In genomic region chr16:19114359-19115147, GRCh38 we compare ENCODE assay signal across 8 cellular contexts. TPM values are rescaled to one million over a fixed set of nuclear protein-coding genes. Genes with fewer than 3 reads are reported as not detected.
DNase-seq lines count a peak whose midpoint lies in the region; ATAC-seq and TF ChIP-seq lines count a peak whose summit lies in the region.

No MANE protein-coding gene starts in this region.

- H3K4me1 ChIP-seq in heart left ventricle = peaks cover 3 to 62% (median 49%) of the 10 kb centered on the region in 12 donors
- H3K4me1 ChIP-seq in psoas muscle = peaks cover 55% of the 10 kb centered on the region

- H3K27ac ChIP-seq in heart left ventricle (peak overlapping the region; percentile 91 to 99 (median 96)), psoas muscle (peak overlapping the region; percentile 97)

- POLR2A ChIA-PET in activated naive CD8-positive, alpha-beta T cell treated with anti-CD3 and anti-CD28 coated beads, Interleukin-2, amount 10 ng/mL, durations not matched to agents 7 days and 5 days (lab: Charles Lee) = no interaction called here

- peak in 4 of 12 donors; percentile 4 to 47 (median 21) for TF ChIP-seq CTCF in heart left ventricle (IDR thresholded peaks at IDR 0.05)
- TF ChIP-seq CTCF in psoas muscle (IDR thresholded peaks at IDR 0.05) = no peak

- H3K36me3 ChIP-seq in heart left ventricle (peaks cover 0 to 28% (median 10%) of the 10 kb centered on the region in 9 donors), psoas muscle (ENCODE audit: insufficient read depth in 1 of 2, low read depth in 1 of 2) (peaks cover 6 to 12% of the 10 kb centered on the region in 2 donors)

- ATAC-seq in HG02642 (IDR thresholded peaks at IDR 0.05; ENCODE audit: poor library complexity, unreplicated experiment) (peak; percentile 29), heart left ventricle (peak in 3 of 4 donors; percentile 33 to 50 (median 35)), psoas muscle (peak; percentile 13 to 34 (median 18)), HG02973 (IDR thresholded peaks at IDR 0.05; ENCODE audit: unreplicated experiment) (no peak), HG03469 (IDR thresholded peaks at IDR 0.05; ENCODE audit: unreplicated experiment) (no peak)
- no peak for ATAC-seq in activated naive CD8-positive, alpha-beta T cell treated with anti-CD3 and anti-CD28 coated beads, Interleukin-2, amount 10 ng/mL, durations not matched to agents 7 days and 5 days (ENCODE audit: low read depth)

- intact Hi-C loops in heart left ventricle (cut with DNase I) = loop anchor here in 2 of 10 donors (2.0 to 10.0 kb wide), 2 partner anchors 16 to 50 kb away; partner anchors contain the start of gene SYT17 (in 1 of the 2)
- intact Hi-C loops in psoas muscle (cut with DNase I) = no loop called here

- DNase-seq in EH (ENCODE audit: low read depth) = peak; percentile 72
- DNase-seq in activated naive CD8-positive, alpha-beta T cell treated with anti-CD3 and anti-CD28 coated beads, Interleukin-2, amount 10 ng/mL, durations not matched to agents 7 days and 5 days = peak; percentile 37
- peak; percentile 71 to 80 (median 78) for DNase-seq in heart left ventricle
- peak; percentile 73 to 78 for DNase-seq in psoas muscle
- no peak for DNase-seq in stimulated activated CD4-positive, alpha-beta T cell treated with anti-CD3 and anti-CD28 coated beads, Interleukin-12 subunit alpha, Interleukin-12 subunit beta, amount 100 ng/mL, for 4 hours

- H3K36me3 Mint-ChIP-seq in activated naive CD8-positive, alpha-beta T cell treated with anti-CD3 and anti-CD28 coated beads, Interleukin-2, amount 10 ng/mL, durations not matched to agents 7 days and 5 days = no peaks in the 10 kb centered on the region

- peak overlapping the region; percentile 42 for H3K4me3 Mint-ChIP-seq in activated naive CD8-positive, alpha-beta T cell treated with anti-CD3 and anti-CD28 coated beads, Interleukin-2, amount 10 ng/mL, durations not matched to agents 7 days and 5 days

- no peaks in the 10 kb centered on the region for H3K9me3 Mint-ChIP-seq in activated naive CD8-positive, alpha-beta T cell treated with anti-CD3 and anti-CD28 coated beads, Interleukin-2, amount 10 ng/mL, durations not matched to agents 7 days and 5 days

- 2 to 8% (median 4%) methylated on average over 35 to 80 of the region's 80 CpGs for whole genome bisulfite sequencing in heart left ventricle, 4 donors
- WGBS in psoas muscle, 3 donors = 10 to 21% (median 12%) methylated on average over 46 to 80 of the region's 80 CpGs

- no peak for TF ChIP-seq POLR2A in heart left ventricle (IDR thresholded peaks at IDR 0.05)

- H3K4me3 ChIP-seq in heart left ventricle (peak overlapping the region; percentile 59 to 94 (median 82)), psoas muscle (peak overlapping the region; percentile 94)

- peaks cover 0 to 8% (median 0%) of the 10 kb centered on the region in 9 donors for H3K27me3 ChIP-seq in heart left ventricle
- no peaks in the 10 kb centered on the region for H3K27me3 ChIP-seq in psoas muscle (ENCODE audit: insufficient read depth in 3 of 3, low read length in 2 of 3)

- no peaks in the 10 kb centered on the region for H3K9me3 ChIP-seq in heart left ventricle
- no peaks in the 10 kb centered on the region for H3K9me3 ChIP-seq in psoas muscle

- H3K27me3 Mint-ChIP-seq in activated naive CD8-positive, alpha-beta T cell treated with anti-CD3 and anti-CD28 coated beads, Interleukin-2, amount 10 ng/mL, durations not matched to agents 7 days and 5 days = peaks cover 32% of the 10 kb centered on the region

- no peak overlapping the region for H3K27ac Mint-ChIP-seq in activated naive CD8-positive, alpha-beta T cell treated with anti-CD3 and anti-CD28 coated beads, Interleukin-2, amount 10 ng/mL, durations not matched to agents 7 days and 5 days

- H3K4me1 Mint-ChIP-seq in activated naive CD8-positive, alpha-beta T cell treated with anti-CD3 and anti-CD28 coated beads, Interleukin-2, amount 10 ng/mL, durations not matched to agents 7 days and 5 days = peaks cover 12% of the 10 kb centered on the region

RNA-seq across cellular contexts. Expression of gene ITPRIPL2, which starts 0.8 kb away (rescaled TPM):
- 1 to 10 TPM; 1.0 to 1.4 TPM for total RNA-seq in activated naive CD8-positive, alpha-beta T cell treated with anti-CD3 and anti-CD28 coated beads, Interleukin-2, amount 10 ng/mL, durations not matched to agents 7 days and 5 days
- total RNA-seq in heart left ventricle (10 to 100 TPM; 11.0 to 43.2 (median 16.3) TPM), psoas muscle (10 to 100 TPM; 14.8 to 17.9 (median 17.0) TPM)
- polyA plus RNA-seq in heart left ventricle (1 to 10 TPM; 3.1 to 7.2 TPM), psoas muscle (1 to 10 TPM; 4.7 to 9.9 (median 8.2) TPM)

RNA-seq across cellular contexts. Expression of gene COQ7, which starts 47.1 kb away (rescaled TPM):
- 10 to 100 TPM; 13.3 to 16.3 TPM for total RNA-seq in activated naive CD8-positive, alpha-beta T cell treated with anti-CD3 and anti-CD28 coated beads, Interleukin-2, amount 10 ng/mL, durations not matched to agents 7 days and 5 days
- total RNA-seq in heart left ventricle (10 to 100 TPM; 24.9 to 45.1 (median 39.5) TPM), psoas muscle (10 to 100 TPM; 27.7 to 37.7 (median 31.6) TPM)
- polyA plus RNA-seq in heart left ventricle (10 to 100 TPM; 23.9 to 26.1 TPM), psoas muscle (10 to 100 TPM; 20.7 to 38.6 (median 31.8) TPM)

RNA-seq across cellular contexts. Expression of gene SYT17, which starts 53.5 kb away (rescaled TPM):
- not detected for total RNA-seq in activated naive CD8-positive, alpha-beta T cell treated with anti-CD3 and anti-CD28 coated beads, Interleukin-2, amount 10 ng/mL, durations not matched to agents 7 days and 5 days
- 1 to 10 TPM in 3 of 9 donors, under 1 TPM in 6; 0.23 to 5.2 (median 0.76) TPM for total RNA-seq in heart left ventricle
- under 1 TPM; 0.38 to 0.53 TPM for polyA plus RNA-seq in heart left ventricle
- under 1 TPM; 0.08 to 0.58 (median 0.45) TPM for total RNA-seq in psoas muscle
- under 1 TPM; 0.25 to 0.55 (median 0.30) TPM for polyA plus RNA-seq in psoas muscle

Comparison
In these comparisons a context has a peak if more than half of its experiments do, and no peak if none do; other contexts are left out.
1. ATAC-seq: peak in HG02642 (single experiment), heart left ventricle (3 of 4) and psoas muscle (4 of 4); none in activated naive CD8-positive, alpha-beta T cell treated with anti-CD3 and anti-CD28 coated beads, Interleukin-2, amount 10 ng/mL, durations not matched to agents 7 days and 5 days (single experiment), HG02973 (single experiment) and HG03469 (single experiment).
2. RNA of gene ITPRIPL2, which starts 0.8 kb away (total RNA-seq): 14.8 to 17.9 TPM in psoas muscle and 11.0 to 43.2 TPM in heart left ventricle; 1.0 to 1.4 TPM in activated naive CD8-positive, alpha-beta T cell treated with anti-CD3 and anti-CD28 coated beads, Interleukin-2, amount 10 ng/mL, durations not matched to agents 7 days and 5 days; every median in the first group is over 4 times any median in the second.